In the genomic region with DNA sequence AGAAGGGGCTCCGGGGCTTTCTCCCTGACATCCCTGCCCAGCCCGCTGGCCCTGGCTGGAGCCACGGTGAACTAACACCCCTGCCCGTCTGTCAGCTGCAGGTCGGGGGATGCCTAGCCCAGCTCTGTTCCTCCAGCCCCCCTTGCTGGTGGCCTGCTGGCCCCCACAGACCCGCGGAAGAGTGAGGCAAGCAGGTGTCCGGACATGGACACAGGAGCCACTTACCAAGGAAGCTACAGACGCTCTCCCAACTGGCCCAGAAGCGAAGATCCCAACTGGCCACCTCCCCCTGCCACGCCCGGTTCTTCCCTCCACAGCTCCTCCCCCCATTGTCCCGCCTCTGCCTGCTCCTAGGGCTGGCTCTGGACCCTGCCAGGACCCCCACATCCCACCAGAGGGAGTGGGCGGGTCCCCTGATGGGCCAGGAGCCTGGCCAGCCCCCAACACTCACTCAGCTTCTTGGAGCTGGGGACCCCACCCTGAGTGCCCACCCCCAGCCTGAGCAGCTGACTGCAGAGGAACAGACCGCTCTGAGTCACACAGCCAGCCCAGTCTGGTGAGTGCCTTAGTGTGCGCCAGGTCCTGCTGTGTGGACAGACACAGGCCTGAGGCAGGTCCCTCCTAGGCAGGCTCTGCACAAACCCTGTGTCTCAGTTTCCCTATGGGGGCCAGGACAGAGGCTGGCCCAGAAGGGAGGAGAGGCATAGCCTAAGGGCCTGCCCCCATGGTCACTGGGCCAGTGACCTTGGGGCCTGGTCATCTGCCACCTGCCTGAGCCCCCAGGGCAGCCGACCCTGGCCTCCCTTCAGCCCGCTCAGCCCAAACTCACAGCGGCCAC, we compare ENCODE assay signal across 1 cellular context.
TF ChIP-seq lines count a peak whose summit lies in the region.

No MANE protein-coding gene starts in this region.

TF ChIP-seq in GM23338, 12 proteins besides CTCF, POLR2A, EP300 and RAD21 (continued from another document):
- TF ChIP-seq ZNF462 (CRISPR knock-in tag; IDR thresholded peaks at IDR 0.05) (no peak), CREB1 (CRISPR knock-in tag; IDR thresholded peaks at IDR 0.05; ENCODE audit: low read depth) (no peak), EZH2phosphoT487 (IDR thresholded peaks at IDR 0.05; ENCODE audit: unreplicated experiment) (no peak), STAT1 (IDR thresholded peaks at IDR 0.05; ENCODE audit: unreplicated experiment) (no peak), JUNB (IDR thresholded peaks at IDR 0.05; ENCODE audit: unreplicated experiment) (no peak), ZNF114 (CRISPR knock-in tag; IDR thresholded peaks at IDR 0.05) (no peak), NANOG (IDR thresholded peaks at IDR 0.05; ENCODE audit: borderline replicate concordance) (no peak)
- TF ChIP-seq, protein P1, sequence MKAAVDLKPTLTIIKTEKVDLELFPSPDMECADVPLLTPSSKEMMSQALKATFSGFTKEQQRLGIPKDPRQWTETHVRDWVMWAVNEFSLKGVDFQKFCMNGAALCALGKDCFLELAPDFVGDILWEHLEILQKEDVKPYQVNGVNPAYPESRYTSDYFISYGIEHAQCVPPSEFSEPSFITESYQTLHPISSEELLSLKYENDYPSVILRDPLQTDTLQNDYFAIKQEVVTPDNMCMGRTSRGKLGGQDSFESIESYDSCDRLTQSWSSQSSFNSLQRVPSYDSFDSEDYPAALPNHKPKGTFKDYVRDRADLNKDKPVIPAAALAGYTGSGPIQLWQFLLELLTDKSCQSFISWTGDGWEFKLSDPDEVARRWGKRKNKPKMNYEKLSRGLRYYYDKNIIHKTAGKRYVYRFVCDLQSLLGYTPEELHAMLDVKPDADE (IDR thresholded peaks at IDR 0.05), result no peak
- TF ChIP-seq, protein P2, sequence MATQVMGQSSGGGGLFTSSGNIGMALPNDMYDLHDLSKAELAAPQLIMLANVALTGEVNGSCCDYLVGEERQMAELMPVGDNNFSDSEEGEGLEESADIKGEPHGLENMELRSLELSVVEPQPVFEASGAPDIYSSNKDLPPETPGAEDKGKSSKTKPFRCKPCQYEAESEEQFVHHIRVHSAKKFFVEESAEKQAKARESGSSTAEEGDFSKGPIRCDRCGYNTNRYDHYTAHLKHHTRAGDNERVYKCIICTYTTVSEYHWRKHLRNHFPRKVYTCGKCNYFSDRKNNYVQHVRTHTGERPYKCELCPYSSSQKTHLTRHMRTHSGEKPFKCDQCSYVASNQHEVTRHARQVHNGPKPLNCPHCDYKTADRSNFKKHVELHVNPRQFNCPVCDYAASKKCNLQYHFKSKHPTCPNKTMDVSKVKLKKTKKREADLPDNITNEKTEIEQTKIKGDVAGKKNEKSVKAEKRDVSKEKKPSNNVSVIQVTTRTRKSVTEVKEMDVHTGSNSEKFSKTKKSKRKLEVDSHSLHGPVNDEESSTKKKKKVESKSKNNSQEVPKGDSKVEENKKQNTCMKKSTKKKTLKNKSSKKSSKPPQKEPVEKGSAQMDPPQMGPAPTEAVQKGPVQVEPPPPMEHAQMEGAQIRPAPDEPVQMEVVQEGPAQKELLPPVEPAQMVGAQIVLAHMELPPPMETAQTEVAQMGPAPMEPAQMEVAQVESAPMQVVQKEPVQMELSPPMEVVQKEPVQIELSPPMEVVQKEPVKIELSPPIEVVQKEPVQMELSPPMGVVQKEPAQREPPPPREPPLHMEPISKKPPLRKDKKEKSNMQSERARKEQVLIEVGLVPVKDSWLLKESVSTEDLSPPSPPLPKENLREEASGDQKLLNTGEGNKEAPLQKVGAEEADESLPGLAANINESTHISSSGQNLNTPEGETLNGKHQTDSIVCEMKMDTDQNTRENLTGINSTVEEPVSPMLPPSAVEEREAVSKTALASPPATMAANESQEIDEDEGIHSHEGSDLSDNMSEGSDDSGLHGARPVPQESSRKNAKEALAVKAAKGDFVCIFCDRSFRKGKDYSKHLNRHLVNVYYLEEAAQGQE (IDR thresholded peaks at IDR 0.05; ENCODE audit: unreplicated experiment), result no peak
